22 cellular contexts compared by ENCODE assay signal in genomic region chr1:214880956-214881355, GRCh38.
DNase-seq lines count a peak whose midpoint lies in the region; ATAC-seq, FAIRE-seq and TF ChIP-seq lines count a peak whose summit lies in the region.
"Had no signal": no experiment of that assay in that cellular context is flagged by ENCODE, and none has a peak within 500 bp of the region (broad histone marks: within the 10 kb centered on the region; RNA-seq: fewer than 3 reads in every experiment).

No MANE protein-coding gene starts in this region.

- H2AFZ ChIP-seq in astrocyte (ENCODE audit: low read depth, low read length) = no peak overlapping the region

- peak; percentile 6 for DNase-seq in DMS 273 (lab: John Stamatoyannopoulos, UW; ENCODE audit: unreplicated experiment)
- DNase-seq in DMS 273 treated with DMSO at 0.1 percent for 48 hours (lab: John Stamatoyannopoulos, UW) = no peak
- no peak for DNase-seq in D721Med (ENCODE audit: insufficient read length, low spot score)
- DNase-seq in NCI-H524 treated with DMSO at 0.1 percent for 48 hours (lab: John Stamatoyannopoulos, UW) = peak; percentile 3
- DNase-seq in astrocyte (ENCODE audit: low read depth) = no peak
- no peak for DNase-seq in stimulated activated naive CD8-positive, alpha-beta T cell treated with anti-CD3 and anti-CD28 coated beads, Interleukin-15, Interleukin-2, amounts not matched to agents 100 U/mL and 50 U/mL, for 24 hours
- DNase-seq in AG08395 (ENCODE audit: low spot score) = no peak
- DNase-seq: BE2C; C1 segment of cervical spinal cord; CD4-positive, alpha-beta memory T cell; CD4-positive, CD25-positive, alpha-beta regulatory T cell; CD8-positive, alpha-beta memory T cell; COR-L47; DMS79 treated with DMSO at 0.1 percent for 48 hours; GF-D8 had no signal

- FAIRE-seq in D721Med (lab: Jason Lieb, UNC) (peak; percentile 48), astrocyte (lab: Jason Lieb, UNC) (peak; percentile 41)
- FAIRE-seq: A549, G401.6, GM12891, GM19239 had no signal

- TF ChIP-seq CTCF in D721Med (IDR thresholded peaks at IDR 0.05; ENCODE audit: insufficient read depth, missing control alignments) = no peak
- no peak for TF ChIP-seq CTCF in astrocyte (IDR thresholded peaks at IDR 0.05; ENCODE audit: insufficient read depth, low read depth, low read length)

- H3K4me1 ChIP-seq in astrocyte (ENCODE audit: insufficient read depth, low read length) = no peaks in the 10 kb centered on the region
- H3K4me1 ChIP-seq: A549, BE2C had no signal

- H4K20me1 ChIP-seq in astrocyte (ENCODE audit: insufficient read depth, low read length) = no peaks in the 10 kb centered on the region
- H4K20me1 ChIP-seq: BLaER1 had no signal

- no peak overlapping the region for H3K4me3 Mint-ChIP-seq in astrocyte (ENCODE audit: unreplicated experiment)
- H3K4me3 Mint-ChIP-seq: CD14-positive monocyte; CD4-positive, alpha-beta memory T cell; CD8-positive, alpha-beta memory T cell had no signal

- no peaks in the 10 kb centered on the region for H3K4me1 Mint-ChIP-seq in astrocyte (ENCODE audit: low read depth, unreplicated experiment)
- H3K4me1 Mint-ChIP-seq: CD14-positive monocyte; CD4-positive, alpha-beta memory T cell; CD4-positive, CD25-positive, alpha-beta regulatory T cell; CD8-positive, alpha-beta memory T cell had no signal

- H3K27ac Mint-ChIP-seq in astrocyte (ENCODE audit: unreplicated experiment) = no peak overlapping the region
- H3K27ac Mint-ChIP-seq: CD14-positive monocyte; CD4-positive, alpha-beta memory T cell; CD4-positive, CD25-positive, alpha-beta regulatory T cell; CD8-positive, alpha-beta memory T cell had no signal

- no peaks in the 10 kb centered on the region for H3K9me3 ChIP-seq in astrocyte (ENCODE audit: insufficient read depth, low read depth, low read length)
- H3K9me3 ChIP-seq: A549, BE2C, BLaER1 had no signal

- no peaks in the 10 kb centered on the region for H3K79me2 ChIP-seq in astrocyte (ENCODE audit: insufficient read depth, low read length)

- no peak overlapping the region for H3K4me2 ChIP-seq in astrocyte (ENCODE audit: low read length)
- H3K4me2 ChIP-seq: A549, BLaER1 had no signal

- H3K9ac ChIP-seq in astrocyte (ENCODE audit: low read length) = no peak overlapping the region
- H3K9ac ChIP-seq: BLaER1 had no signal

- no peak for ATAC-seq in stimulated activated naive CD8-positive, alpha-beta T cell treated with anti-CD3 and anti-CD28 coated beads, Interleukin-15, Interleukin-2, amounts not matched to agents 100 U/mL and 50 U/mL, for 24 hours
- ATAC-seq: A549 had no signal

- H3K36me3 Mint-ChIP-seq in astrocyte (ENCODE audit: low read depth, unreplicated experiment) = no peaks in the 10 kb centered on the region
- H3K36me3 Mint-ChIP-seq: CD14-positive monocyte; CD4-positive, alpha-beta memory T cell; CD4-positive, CD25-positive, alpha-beta regulatory T cell; CD8-positive, alpha-beta memory T cell had no signal

- peaks cover 4% of the 10 kb centered on the region for H3K27me3 Mint-ChIP-seq in astrocyte (ENCODE audit: low read depth, unreplicated experiment)
- H3K27me3 Mint-ChIP-seq: CD4-positive, alpha-beta memory T cell; CD4-positive, CD25-positive, alpha-beta regulatory T cell had no signal

- H3K9me3 Mint-ChIP-seq in astrocyte (ENCODE audit: unreplicated experiment) = no peaks in the 10 kb centered on the region

- no peaks in the 10 kb centered on the region for H3K36me3 ChIP-seq in astrocyte (ENCODE audit: insufficient read depth, low read length)
- H3K36me3 ChIP-seq: BE2C, BLaER1 had no signal

- no peaks in the 10 kb centered on the region for H3K27me3 ChIP-seq in astrocyte (ENCODE audit: insufficient read depth, low read length)
- H3K27me3 ChIP-seq: BE2C, BLaER1 had no signal

- H3K27ac ChIP-seq in astrocyte (ENCODE audit: low read depth, low read length) = no peak overlapping the region
- H3K27ac ChIP-seq: 22Rv1, A549, BLaER1 had no signal

- no peak overlapping the region for H3K4me3 ChIP-seq in astrocyte (ENCODE audit: insufficient read depth, low read depth, low read length)
- H3K4me3 ChIP-seq: A549, BLaER1 had no signal

Comparison
In these comparisons a context has a peak if more than half of its experiments do, and no peak if none do; other contexts are left out.
1. DNase-seq: peak in DMS 273 (single experiment) and NCI-H524 treated with DMSO at 0.1 percent for 48 hours (single experiment); none in DMS 273 treated with DMSO at 0.1 percent for 48 hours (single experiment), D721Med (single experiment), astrocyte (single experiment), stimulated activated naive CD8-positive, alpha-beta T cell treated with anti-CD3 and anti-CD28 coated beads, Interleukin-15, Interleukin-2, amounts not matched to agents 100 U/mL and 50 U/mL, for 24 hours (single experiment) and AG08395 (single experiment).